Comparison of ENCODE assay signal across 18 cellular contexts in the genomic region with DNA sequence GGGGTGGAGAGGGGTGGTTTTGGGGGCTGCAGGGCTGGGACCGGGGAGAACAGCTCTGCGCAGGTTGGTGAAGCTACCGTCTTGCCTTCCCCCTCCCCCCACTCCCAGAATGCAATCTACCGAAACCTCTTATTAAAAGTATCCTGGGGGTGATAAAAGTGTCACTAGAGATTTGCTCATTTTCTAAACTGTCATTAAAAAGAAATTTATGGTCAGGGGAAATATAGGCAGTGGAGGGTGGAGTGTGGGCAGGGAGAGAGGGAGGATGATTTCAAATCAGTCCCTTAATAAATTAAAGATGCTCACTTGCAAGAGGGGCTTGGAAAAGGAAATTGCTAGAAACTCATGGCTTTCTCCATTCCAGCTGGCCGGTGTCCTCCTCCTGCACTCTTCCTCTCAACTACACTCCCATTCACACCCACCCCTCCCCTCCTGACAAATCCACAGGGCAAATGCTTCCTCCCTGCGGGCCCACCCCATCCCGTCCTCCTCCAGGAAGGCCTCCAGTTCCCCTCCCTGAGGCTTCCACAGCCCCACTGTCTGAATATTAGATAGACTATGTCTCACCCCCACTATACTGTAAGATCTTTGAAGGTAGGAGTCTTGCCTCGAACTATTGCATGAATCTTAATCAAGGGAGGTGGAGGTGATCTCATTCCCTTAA.
DNase-seq lines count a peak whose midpoint lies in the region; ATAC-seq, FAIRE-seq and TF ChIP-seq lines count a peak whose summit lies in the region.
"Had no signal": no experiment of that assay in that cellular context is flagged by ENCODE, and none has a peak within 500 bp of the region (broad histone marks: within the 10 kb centered on the region; RNA-seq: fewer than 3 reads in every experiment).

No MANE protein-coding gene starts in this region.

- no peak for ATAC-seq in aorta (ENCODE audit: low FRiP score)
- ATAC-seq: Right ventricle myocardium inferior had no signal

- no peak overlapping the region for H3K4me3 ChIP-seq in endodermal cell (ENCODE audit: low read length)
- no peak overlapping the region for H3K4me3 ChIP-seq in spleen
- H3K4me3 ChIP-seq in aorta (ENCODE audit: low read length in 2 of 2) = no peak overlapping the region
- H3K4me3 ChIP-seq: GM23248 had no signal

- H3K4me1 Mint-ChIP-seq in endodermal cell (peaks cover 12% of the 10 kb centered on the region), glutamatergic neuron (ENCODE audit: low read depth, unreplicated experiment) (peaks cover 32% of the 10 kb centered on the region)

- no peak overlapping the region for H3K27ac ChIP-seq in endodermal cell (ENCODE audit: low read depth, low read length)
- H3K27ac ChIP-seq in spleen = peak overlapping the region in 4 of 8 donors; percentile 64 to 81 (median 80)
- H3K27ac ChIP-seq in aorta (ENCODE audit: low read depth in 1 of 2, low read length in 2 of 2) = no peak overlapping the region
- H3K27ac ChIP-seq: GM23248 had no signal

- intact Hi-C loops in spleen (cut with DNase I; ENCODE audit: low total_unique reads) = no loop called here
- intact Hi-C loops in aorta (cut with DNase I) = no loop called here

- TF ChIP-seq CTCF in endodermal cell (conservative IDR thresholded peaks at IDR 0.05) = no peak
- no peak for TF ChIP-seq CTCF in spleen (IDR thresholded peaks at IDR 0.05 in 8 of 11, conservative IDR thresholded peaks at IDR 0.05 in 3 of 11)
- no peak for TF ChIP-seq CTCF in glutamatergic neuron (IDR thresholded peaks at IDR 0.05; ENCODE audit: partially characterized antibody, unreplicated experiment)

- peak; percentile 65 for FAIRE-seq in GM18507 (lab: Jason Lieb, UNC)
- no peak for FAIRE-seq in GM19239 (lab: Jason Lieb, UNC)
- FAIRE-seq: RCC 7860 had no signal

- no peak overlapping the region for H3K4me3 Mint-ChIP-seq in endodermal cell
- no peak overlapping the region for H3K4me3 Mint-ChIP-seq in glutamatergic neuron (ENCODE audit: unreplicated experiment)
- H3K4me3 Mint-ChIP-seq: CD14-positive monocyte had no signal

- TF ChIP-seq POLR2A in spleen (IDR thresholded peaks at IDR 0.05) = no peak

- H3K27ac Mint-ChIP-seq in endodermal cell (no peak overlapping the region), glutamatergic neuron (ENCODE audit: unreplicated experiment) (no peak overlapping the region)
- H3K27ac Mint-ChIP-seq: CD14-positive monocyte had no signal

- no peak overlapping the region for H3K9ac ChIP-seq in endodermal cell (ENCODE audit: extremely low read depth, low read length, poor library complexity, severe bottlenecking)
- H3K9ac ChIP-seq: GM23248 had no signal

- H3K27me3 ChIP-seq in endodermal cell (ENCODE audit: control insufficient read depth, insufficient read depth, low read length, poor library complexity, severe bottlenecking) = no peaks in the 10 kb centered on the region
- peaks cover 0 to 19% (median 0%) of the 10 kb centered on the region in 7 donors for H3K27me3 ChIP-seq in spleen (replicated peaks in 1 of 7)
- no peaks in the 10 kb centered on the region for H3K27me3 ChIP-seq in aorta (ENCODE audit: control insufficient read depth in 1 of 2, insufficient read depth in 2 of 2, low read length in 1 of 2)

- H3K36me3 Mint-ChIP-seq in endodermal cell (ENCODE audit: low read depth) (no peaks in the 10 kb centered on the region), glutamatergic neuron (ENCODE audit: unreplicated experiment) (peaks cover 4% of the 10 kb centered on the region)
- H3K36me3 Mint-ChIP-seq: CD14-positive monocyte had no signal

- DNase-seq in GM18507 (ENCODE audit: extremely low spot score, insufficient read length, low read depth) = no peak
- DNase-seq in NCI-H1417 treated with DMSO at 0.1 percent for 48 hours (lab: John Stamatoyannopoulos, UW) = peak; percentile 64
- peak; percentile 28 for DNase-seq in endodermal cell
- peak; percentile 38 for DNase-seq in spleen
- DNase-seq in glutamatergic neuron = no peak
- no peak for DNase-seq in GM19239 (ENCODE audit: insufficient read length, low spot score)
- DNase-seq in aorta = no peak
- DNase-seq: DMS79, GM23248, HCEC 1CT, NCI-H1092 treated with DMSO at 0.1 percent for 48 hours, NCI-H1694 treated with DMSO at 0.1 percent for 48 hours, NCI-H345, NCI-H524 treated with DMSO at 0.1 percent for 48 hours, SW 1271 had no signal

- H3K27me3 Mint-ChIP-seq in endodermal cell (ENCODE audit: insufficient read depth) (peaks cover 13% of the 10 kb centered on the region), glutamatergic neuron (ENCODE audit: unreplicated experiment) (peaks cover 5% of the 10 kb centered on the region)

- H3K9me3 ChIP-seq in endodermal cell (ENCODE audit: control insufficient read depth, low read length) (no peaks in the 10 kb centered on the region), spleen (peaks cover 0 to 5% (median 0%) of the 10 kb centered on the region in 8 donors), aorta (ENCODE audit: control insufficient read depth, low read length) (no peaks in the 10 kb centered on the region)

- H3K4me1 ChIP-seq in endodermal cell (ENCODE audit: control insufficient read depth, insufficient read depth, low read length) (no peaks in the 10 kb centered on the region), spleen (peaks cover 0 to 50% (median 35%) of the 10 kb centered on the region in 6 donors), aorta (ENCODE audit: control insufficient read depth in 1 of 2, insufficient read depth in 2 of 2, low read length in 2 of 2) (no peaks in the 10 kb centered on the region)

- H3K36me3 ChIP-seq in endodermal cell (ENCODE audit: control insufficient read depth, insufficient read depth, low read length) (no peaks in the 10 kb centered on the region), spleen (no peaks in the 10 kb centered on the region), aorta (ENCODE audit: control insufficient read depth in 1 of 2, insufficient read depth in 2 of 2, low read length in 1 of 2) (no peaks in the 10 kb centered on the region)

- H3K9me3 Mint-ChIP-seq in endodermal cell (no peaks in the 10 kb centered on the region), glutamatergic neuron (ENCODE audit: unreplicated experiment) (peaks cover 6% of the 10 kb centered on the region)

- WGBS in endodermal cell (ENCODE audit: insufficient coverage in 1 of 2, insufficient read length in 1 of 2), 2 experiments = 85 to 100% methylated on average over 2 to 5 of the region's 8 CpGs
- WGBS in spleen, 5 donors = 78 to 83% (median 79%) methylated on average over 8 of the region's 8 CpGs
- WGBS in aorta, 2 donors = 82 to 84% methylated on average over 8 of the region's 8 CpGs

Comparison
In these comparisons a context has a peak if more than half of its experiments do, and no peak if none do; other contexts are left out.
1. DNase-seq: peak in NCI-H1417 treated with DMSO at 0.1 percent for 48 hours (single experiment), endodermal cell (single experiment) and spleen (single experiment); none in GM18507 (single experiment), glutamatergic neuron (single experiment), GM19239 (single experiment) and aorta (0 of 2).